ENCODE assay signal across 24 cellular contexts in the genomic region with DNA sequence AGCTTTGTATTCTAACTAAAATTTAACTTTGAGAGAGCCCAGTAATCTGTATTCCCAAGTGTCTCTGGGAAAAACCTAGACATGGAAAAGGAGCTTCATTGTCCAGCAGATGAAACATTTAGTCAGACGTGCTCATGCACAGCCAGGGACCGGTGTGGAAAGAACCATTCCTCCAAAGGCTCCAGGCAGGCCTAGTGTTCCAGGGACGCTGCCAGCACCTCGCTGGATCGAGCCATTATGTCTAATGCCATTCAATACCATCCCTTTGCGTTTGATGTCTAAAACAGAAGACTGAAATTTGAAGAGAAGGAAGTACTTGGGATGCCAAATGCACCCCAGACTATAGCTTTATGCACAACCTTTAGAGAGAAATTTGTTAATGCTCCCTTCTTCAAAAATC. TPM values are rescaled to one million over a fixed set of nuclear protein-coding genes. Genes with fewer than 3 reads are reported as not detected.
"Had no signal": no experiment of that assay in that cellular context is flagged by ENCODE, and none has a peak within 500 bp of the region (broad histone marks: within the 10 kb centered on the region; RNA-seq: fewer than 3 reads in every experiment).

No MANE protein-coding gene starts in this region.

- H3K27ac Mint-ChIP-seq: activated naive CD4-positive, alpha-beta T cell treated with anti-CD3 and anti-CD28 coated beads for 36 hours; dendritic cell treated with granulocyte-macrophage colony-stimulating factor and Interleukin-4, amounts not matched to agents 40 ng/mL and 50 ng/mL, for 4 days; T-helper 1 cell treated with Interleukin-12 subunit alpha and Interleukin-12 subunit beta and Interleukin-4 antibody, amounts not matched to agents 30 μg/mL and 1 μg/mL, for 36 hours had no signal

- H3K9me3 Mint-ChIP-seq: activated naive CD4-positive, alpha-beta T cell treated with anti-CD3 and anti-CD28 coated beads for 36 hours; dendritic cell treated with granulocyte-macrophage colony-stimulating factor and Interleukin-4, amounts not matched to agents 40 ng/mL and 50 ng/mL, for 4 days; T-helper 1 cell treated with Interleukin-12 subunit alpha and Interleukin-12 subunit beta and Interleukin-4 antibody, amounts not matched to agents 30 μg/mL and 1 μg/mL, for 36 hours had no signal

- H3K9me3 ChIP-seq: spleen, tibial artery had no signal

- H3K36me3 ChIP-seq: brain microvascular endothelial cell, spleen, tibial artery had no signal

- H3K4me3 Mint-ChIP-seq: dendritic cell treated with granulocyte-macrophage colony-stimulating factor and Interleukin-4, amounts not matched to agents 40 ng/mL and 50 ng/mL, for 4 days had no signal

- H3K27me3 ChIP-seq: brain microvascular endothelial cell, tibial artery had no signal

- H3K27ac ChIP-seq: brain microvascular endothelial cell had no signal

- FAIRE-seq: endometrium had no signal

- DNase-seq: activated CD4-positive, alpha-beta T cell treated with anti-CD3 and anti-CD28 coated beads for 4 hours; activated CD4-positive, alpha-beta T cell treated with anti-CD3 and anti-CD28 coated beads, Interleukin-2, amount 50 U/mL, for 48 hours; activated CD4-positive, CD25-positive, alpha-beta regulatory T cell; activated CD8-positive, alpha-beta memory T cell treated with anti-CD3 and anti-CD28 coated beads, Interleukin-2, amount 50 U/mL, for 48 hours; activated naive CD4-positive, alpha-beta T cell treated with anti-CD3 and anti-CD28 coated beads for 36 hours; activated T-cell treated with anti-CD3 and anti-CD28 coated beads, Interleukin-2, amount 50 U/mL, for 48 hours; anterior cingulate cortex; brain microvascular endothelial cell; caudate nucleus; effector CD4-positive, alpha-beta T cell; erythroblast; left ventricle myocardium superior; mammary epithelial cell; midbrain; natural killer cell; spleen; stimulated activated CD4-positive, alpha-beta T cell treated with anti-CD3 and anti-CD28 coated beads, Interleukin-4, amount 100 ng/mL, for 1 hour; stimulated activated naive CD4-positive, alpha-beta T cell treated with Interleukin-2 at 50 U/mL for 16 hours; substantia nigra; T1000; tibial artery had no signal

- ATAC-seq: left ventricle myocardium superior, natural killer cell had no signal

RNA-seq across cellular contexts. Expression of a gene that starts 1.5 kb away (rescaled TPM):
- total RNA-seq: activated naive CD4-positive, alpha-beta T cell treated with anti-CD3 and anti-CD28 coated beads for 36 hours had no signal
